In genomic region chr11:72704028-72704782, GRCh38 we compare ENCODE assay signal across 10 cellular contexts. TPM values are rescaled to one million over a fixed set of nuclear protein-coding genes. Genes with fewer than 3 reads are reported as not detected.
DNase-seq lines count a peak whose midpoint lies in the region; TF ChIP-seq lines count a peak whose summit lies in the region.
"Had no signal": no experiment of that assay in that cellular context is flagged by ENCODE, and none has a peak within 500 bp of the region (broad histone marks: within the 10 kb centered on the region; RNA-seq: fewer than 3 reads in every experiment).

No MANE protein-coding gene starts in this region.

- peak; percentile 7 for TF ChIP-seq CTCF in DOHH2 (IDR thresholded peaks at IDR 0.05; ENCODE audit: low read depth, low read length, poor library complexity, severe bottlenecking)
- TF ChIP-seq CTCF in OCI-LY7 (conservative IDR thresholded peaks at IDR 0.05; ENCODE audit: low read length), result peak; percentile 42; the same call in 1 of the 2 replicates
- TF ChIP-seq CTCF in fibroblast of pulmonary artery (IDR thresholded peaks at IDR 0.05; ENCODE audit: low read length, missing control alignments), result peak; percentile 13
- TF ChIP-seq CTCF in ovary (IDR thresholded peaks at IDR 0.05), result no peak
- no peak for TF ChIP-seq CTCF in dorsolateral prefrontal cortex (IDR thresholded peaks at IDR 0.05 in 54 of 56, conservative IDR thresholded peaks at IDR 0.05 in 2 of 56; ENCODE audit: low read depth in 1 of 56, partially characterized antibody in 56 of 56)
- TF ChIP-seq CTCF in breast epithelium (IDR thresholded peaks at IDR 0.05), result no peak

- intact Hi-C loops in OCI-LY7 (cut with micrococcal nuclease; ENCODE audit: unreplicated experiment), result no loop called here
- intact Hi-C loops in ovary (cut with DNase I), result no loop called here
- intact Hi-C loops in dorsolateral prefrontal cortex (cut with DNase I), result no loop called here
- intact Hi-C loops in breast epithelium (cut with DNase I; ENCODE audit: low total_unique reads), result no loop called here

- TF ChIP-seq POLR2A in ovary (IDR thresholded peaks at IDR 0.05) (no peak), breast epithelium (IDR thresholded peaks at IDR 0.05) (no peak)

- POLR2A ChIA-PET in OCI-LY7 (lab: Charles Lee), result no interaction called here

- no peak overlapping the region for H2AFZ ChIP-seq in OCI-LY7 (ENCODE audit: low read length)

- TF ChIP-seq EP300 in ovary (IDR thresholded peaks at IDR 0.05), result no peak

- H3K4me3 ChIP-seq in DOHH2 (ENCODE audit: low read length) (no peak overlapping the region), OCI-LY7 (ENCODE audit: low read depth, low read length, poor library complexity, severe bottlenecking) (no peak overlapping the region), fibroblast of pulmonary artery (replicated peaks; ENCODE audit: low read depth, low read length) (no peak overlapping the region), ovary (no peak overlapping the region), dorsolateral prefrontal cortex (no peak overlapping the region), breast epithelium (no peak overlapping the region)
- H3K4me3 ChIP-seq: lung, transverse colon had no signal

- H4K20me1 ChIP-seq in DOHH2 (ENCODE audit: control insufficient read depth, insufficient read depth, low read depth, low read length) (no peaks in the 10 kb centered on the region), OCI-LY7 (ENCODE audit: insufficient read depth, low read length) (no peaks in the 10 kb centered on the region)

- WGBS in ovary, 3 donors, result 42 to 52% (median 45%) methylated on average over 13 of the region's 13 CpGs

- DNase-seq in OCI-LY7 (ENCODE audit: low spot score) (no peak), fibroblast of pulmonary artery (ENCODE audit: low read depth) (no peak), ovary (peak in 4 of 5 donors; percentile 45 to 67 (median 64)), SHP77 treated with DMSO at 0.1 percent for 48 hours (lab: John Stamatoyannopoulos, UW) (no peak), hippocampal formation (lab: John Stamatoyannopoulos, UW) (no peak), dorsolateral prefrontal cortex (no peak), breast epithelium (ENCODE audit: low spot score in 2 of 2) (no peak)
- DNase-seq: transverse colon had no signal

- H3K4me1 ChIP-seq in DOHH2 (ENCODE audit: control insufficient read depth, low read length) (no peaks in the 10 kb centered on the region), OCI-LY7 (ENCODE audit: insufficient read depth, low read length, poor library complexity, severe bottlenecking) (no peaks in the 10 kb centered on the region), ovary (ENCODE audit: insufficient read depth) (peaks cover 19% of the 10 kb centered on the region), breast epithelium (no peaks in the 10 kb centered on the region)

- CTCF ChIA-PET in OCI-LY7 (lab: Charles Lee; ENCODE audit: unreplicated experiment), result no interaction called here

- H3K4me2 ChIP-seq in DOHH2 (ENCODE audit: low read length), result no peak overlapping the region
- H3K4me2 ChIP-seq in OCI-LY7 (ENCODE audit: low read length), result no peak overlapping the region

- no peaks in the 10 kb centered on the region for H3F3A ChIP-seq in DOHH2 (ENCODE audit: control insufficient read depth, insufficient read depth)

- H3K36me3 ChIP-seq in DOHH2 (ENCODE audit: control insufficient read depth, low read length), result peaks cover 49% of the 10 kb centered on the region
- H3K36me3 ChIP-seq in OCI-LY7 (ENCODE audit: insufficient read depth, low read length), result peaks cover 83% of the 10 kb centered on the region
- no peaks in the 10 kb centered on the region for H3K36me3 ChIP-seq in ovary
- H3K36me3 ChIP-seq in breast epithelium, result no peaks in the 10 kb centered on the region

- H3K9me2 ChIP-seq in DOHH2 (replicated peaks; ENCODE audit: control insufficient read depth, low read length) (no peaks in the 10 kb centered on the region), OCI-LY7 (ENCODE audit: insufficient read depth, low read length) (no peaks in the 10 kb centered on the region)

- BruUV-seq in OCI-LY7 (replicated peaks; lab: Mats Ljungman, UMichigan), result no TSS peak

- H3K27me3 ChIP-seq in DOHH2 (ENCODE audit: control insufficient read depth, low read length) (no peaks in the 10 kb centered on the region), ovary (no peaks in the 10 kb centered on the region), dorsolateral prefrontal cortex (no peaks in the 10 kb centered on the region), breast epithelium (no peaks in the 10 kb centered on the region)
- H3K27me3 ChIP-seq: transverse colon had no signal

- H3K79me2 ChIP-seq in DOHH2 (ENCODE audit: control insufficient read depth, low read length) (no peaks in the 10 kb centered on the region), OCI-LY7 (ENCODE audit: insufficient read depth, low read depth, low read length) (no peaks in the 10 kb centered on the region)

- H3K9me3 ChIP-seq in DOHH2 (ENCODE audit: control insufficient read depth, insufficient read depth, low read length), result no peaks in the 10 kb centered on the region
- no peaks in the 10 kb centered on the region for H3K9me3 ChIP-seq in OCI-LY7 (ENCODE audit: low read length)
- H3K9me3 ChIP-seq in ovary, result no peaks in the 10 kb centered on the region
- H3K9me3 ChIP-seq in breast epithelium, result no peaks in the 10 kb centered on the region
- H3K9me3 ChIP-seq: transverse colon had no signal

- H3K27ac ChIP-seq in DOHH2 (ENCODE audit: low read depth, low read length) (no peak overlapping the region), OCI-LY7 (ENCODE audit: low read depth, low read length, poor library complexity, severe bottlenecking) (no peak overlapping the region), ovary (peak overlapping the region in 1 of 2 donors; percentile 78), dorsolateral prefrontal cortex (peak overlapping the region in 22 of 59 donors; percentile 5 to 65 (median 30)), breast epithelium (peak overlapping the region in 1 of 2 donors; percentile 71)

RNA-seq across cellular contexts. Expression of gene PDE2A, which starts 30.0 kb away (rescaled TPM):
- total RNA-seq in OCI-LY7 (2014; rRNA removed; shearing (Covaris generic)), result not detected in 2 replicates
- 0.68 TPM in 1 of 2 replicates, not detected in the other for total RNA-seq in OCI-LY7 (2022)
- 10 to 100 TPM in 6 of 7 donors, 1 to 10 TPM in 1; 8.3 to 28.8 (median 11.4) TPM for total RNA-seq in ovary
- 10 to 100 TPM; 17.6 to 44.0 TPM for polyA plus RNA-seq in ovary
- total RNA-seq in dorsolateral prefrontal cortex, result 100 to 1,000 TPM in 119 of 120 experiments, 10 to 100 TPM in 1; 92.8 to 412 (median 240) TPM
- 10 to 100 TPM; 23.7 to 85.9 (median 67.0) TPM for total RNA-seq in breast epithelium

RNA-seq across cellular contexts. Expression of gene ARAP1, which starts 48.0 kb away (rescaled TPM):
- 61.3 and 65.6 TPM in 2 replicates for total RNA-seq in OCI-LY7 (2014; rRNA removed; shearing (Covaris generic))
- total RNA-seq in OCI-LY7 (2022) (96.9 and 106 TPM in 2 replicates), ovary (100 to 1,000 TPM in 1 of 7 donors, 10 to 100 TPM in 6; 62.1 to 162 (median 81.9) TPM), dorsolateral prefrontal cortex (100 to 1,000 TPM in 8 of 120 experiments, 10 to 100 TPM in 112; 42.2 to 126 (median 68.6) TPM), breast epithelium (100 to 1,000 TPM in 1 of 3 donors, 10 to 100 TPM in 2; 85.9 to 109 (median 97.0) TPM)
- 10 to 100 TPM; 39.0 to 75.5 TPM for polyA plus RNA-seq in ovary

Comparison
In these comparisons a context has a peak if more than half of its experiments do, and no peak if none do; other contexts are left out.
1. CTCF ChIP-seq: peak in DOHH2 (single experiment), OCI-LY7 (single experiment) and fibroblast of pulmonary artery (single experiment); none in ovary (0 of 3), dorsolateral prefrontal cortex (0 of 56) and breast epithelium (0 of 3).
2. DNase-seq: peak in ovary (4 of 5); none in OCI-LY7 (single experiment), fibroblast of pulmonary artery (single experiment), SHP77 treated with DMSO at 0.1 percent for 48 hours (single experiment), hippocampal formation (0 of 2), dorsolateral prefrontal cortex (0 of 10) and breast epithelium (0 of 2).
3. RNA of gene PDE2A, which starts 30.0 kb away (total RNA-seq): 92.8 to 412 TPM in dorsolateral prefrontal cortex, 23.7 to 85.9 TPM in breast epithelium and 8.3 to 28.8 TPM in ovary; 0.68 TPM in OCI-LY7; every median in the first group is over 4 times any median in the second.